21 cellular contexts compared by ENCODE assay signal in genomic region chr2:33354981-33355380, GRCh38.
A peak's percentile ranks its signal among the peaks of the same experiment; 100 is the strongest.
DNase-seq lines count a peak whose midpoint lies in the region; ATAC-seq, FAIRE-seq and TF ChIP-seq lines count a peak whose summit lies in the region.
"Had no signal": no experiment of that assay in that cellular context is flagged by ENCODE, and none has a peak within 500 bp of the region (broad histone marks: within the 10 kb centered on the region; RNA-seq: fewer than 3 reads in every experiment).

No MANE protein-coding gene starts in this region.

- ATAC-seq in GM18505 (IDR thresholded peaks at IDR 0.05; ENCODE audit: unreplicated experiment) (no peak), HG03108 (IDR thresholded peaks at IDR 0.05; ENCODE audit: unreplicated experiment) (no peak)
- ATAC-seq: body of pancreas, heart right ventricle had no signal

- peak; percentile 95 for DNase-seq in EH (ENCODE audit: low read depth)
- DNase-seq in LHCN-M2 (ENCODE audit: low read depth): peak; percentile 66
- DNase-seq in dedifferentiated amniotic fluid mesenchymal stem cell (ENCODE audit: extremely low spot score): peak; percentile 27
- DNase-seq in non-pigmented ciliary epithelial cell (ENCODE audit: low read depth): peak; percentile 83
- no peak for DNase-seq in H54 (ENCODE audit: insufficient read length, low spot score)
- DNase-seq in medulla oblongata (ENCODE audit: extremely low spot score): no peak
- DNase-seq: activated CD4-positive, alpha-beta T cell treated with anti-CD3 and anti-CD28 coated beads, Interleukin-2, amount 50 U/mL, for 4 hours; activated naive CD4-positive, alpha-beta T cell; activated T-cell treated with anti-CD3 and anti-CD28 coated beads for 4 hours; AML-193; body of pancreas; Caco-2; GF-D8; heart right ventricle; naive B cell; NCI-H2029; NCI-H446 treated with DMSO at 0.1 percent for 48 hours; NK-92 treated with Interleukin-12 subunit alpha and Interleukin-12 subunit beta, amount 100 ng/mL, for 24 hours had no signal

- no peak for FAIRE-seq in H54 (lab: Jason Lieb, UNC)
- FAIRE-seq: islet of Langerhans had no signal

- no peak for TF ChIP-seq POLR2A in GM18505 (IDR thresholded peaks at IDR 0.05; ENCODE audit: borderline replicate concordance, extremely low read depth, insufficient read depth, insufficient read length)
- TF ChIP-seq POLR2A in H54 (IDR thresholded peaks at IDR 0.05; ENCODE audit: low read depth, low read length): no peak

Comparison
In these comparisons a context has a peak if more than half of its experiments do, and no peak if none do; other contexts are left out.
1. DNase-seq: peak in EH (single experiment), LHCN-M2 (single experiment), dedifferentiated amniotic fluid mesenchymal stem cell (single experiment) and non-pigmented ciliary epithelial cell (single experiment); none in H54 (single experiment) and medulla oblongata (single experiment).